19 cellular contexts compared by ENCODE assay signal in the genomic region with DNA sequence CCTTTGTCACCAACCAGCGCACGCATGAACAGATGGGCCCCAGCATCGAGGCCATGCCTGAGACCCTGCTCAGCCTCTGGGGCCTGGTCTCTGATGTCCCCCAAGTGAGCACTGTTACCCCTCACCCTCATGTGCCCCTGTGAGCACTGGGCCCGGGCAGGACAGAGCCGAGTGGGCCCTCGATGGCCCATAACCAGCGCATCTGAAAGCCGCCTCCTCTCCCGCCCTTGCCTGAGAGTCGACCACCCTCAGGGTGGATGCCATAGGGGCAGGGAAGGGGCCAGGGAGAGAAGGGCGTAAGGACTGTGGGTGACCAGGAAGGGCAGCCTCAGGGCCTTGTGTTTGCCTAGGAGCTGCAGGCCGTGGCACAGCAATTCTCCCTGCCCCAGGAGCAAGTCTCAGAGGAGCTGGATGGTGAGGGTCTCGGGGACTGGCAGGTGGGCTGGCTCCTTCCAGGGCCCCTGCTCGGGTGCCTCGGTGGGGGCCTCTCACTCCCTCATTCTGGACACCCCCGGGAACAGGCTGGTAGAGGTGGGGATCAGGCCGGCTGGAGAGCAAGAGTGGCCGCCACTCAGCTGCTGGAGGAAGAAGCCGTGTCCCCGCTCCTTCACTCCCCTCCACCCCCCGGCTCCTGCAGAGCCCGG. TPM values are rescaled to one million over a fixed set of nuclear protein-coding genes. Genes with fewer than 3 reads are reported as not detected.
DNase-seq lines count a peak whose midpoint lies in the region; ATAC-seq and TF ChIP-seq lines count a peak whose summit lies in the region.
"Had no signal": no experiment of that assay in that cellular context is flagged by ENCODE, and none has a peak within 500 bp of the region (broad histone marks: within the 10 kb centered on the region; RNA-seq: fewer than 3 reads in every experiment).

No MANE protein-coding gene starts in this region.

- H2AFZ ChIP-seq in mammary epithelial cell (ENCODE audit: low read depth, low read length) = peak overlapping the region; percentile 75

- ATAC-seq in SK-N-SH treated with all-trans-retinoic acid at 6 μM for 48 hours = no peak
- ATAC-seq: stimulated activated naive CD8-positive, alpha-beta T cell treated with anti-CD3 and anti-CD28 coated beads, Interleukin-15, Interleukin-2, amounts not matched to agents 100 U/mL and 50 U/mL, for 24 hours had no signal

- intact Hi-C loops in mammary epithelial cell (cut with micrococcal nuclease) = no loop called here
- intact Hi-C loops in thyroid gland (cut with DNase I) = no loop called here

- CTCF ChIA-PET in mammary epithelial cell (lab: Charles Lee; ENCODE audit: low non-redundant PET) = no interaction called here

- no peaks in the 10 kb centered on the region for H4K20me1 ChIP-seq in mammary epithelial cell (ENCODE audit: insufficient read depth, low read length)

- TF ChIP-seq POLR2A in thyroid gland (IDR thresholded peaks at IDR 0.05) = no peak

- dilution Hi-C loops in mammary epithelial cell (cut with HindIII; ENCODE audit: low sequenced_read_pairs) = no loop called here

- in situ Hi-C loops in mammary epithelial cell (cut with MboI; ENCODE audit: low sequenced_read_pairs in 2 of 2) = no loop called here

- H3K79me2 ChIP-seq in mammary epithelial cell (ENCODE audit: insufficient read depth, low read length) = peaks cover 48% of the 10 kb centered on the region

- H3K9ac ChIP-seq in mammary epithelial cell (ENCODE audit: insufficient read depth, low read length) (peak overlapping the region; percentile 19), mucosa of rectum (ENCODE audit: low read depth in 1 of 2, low read length in 2 of 2) (peak overlapping the region; percentile 24 to 76)

- no TSS peak for BruUV-seq in mammary epithelial cell (replicated peaks; lab: Mats Ljungman, UMichigan)

- H3K4me1 ChIP-seq in mammary epithelial cell (ENCODE audit: insufficient read depth, low read length) = peaks cover 56% of the 10 kb centered on the region
- peaks cover 27 to 47% of the 10 kb centered on the region in 2 donors for H3K4me1 ChIP-seq in mucosa of rectum (ENCODE audit: control insufficient read depth in 2 of 2, insufficient read depth in 2 of 2, low read length in 2 of 2)
- peaks cover 39 to 44% of the 10 kb centered on the region in 2 donors for H3K4me1 ChIP-seq in thyroid gland
- H3K4me1 ChIP-seq: SJCRH30 had no signal

- WGBS in mammary epithelial cell (ENCODE audit: low coverage, missing lambda C conversion rate) = 90% methylated on average over 8 of the region's 22 CpGs
- WGBS in thyroid gland, 2 donors = 75 to 89% methylated on average over 9 to 12 of the region's 22 CpGs

- peak; percentile 50 for DNase-seq in activated effector memory CD4-positive, alpha-beta T cell treated with anti-CD3 and anti-CD28 coated beads, Interleukin-2, amount 50 U/mL, for 16 hours
- no peak for DNase-seq in activated effector memory CD4-positive, alpha-beta T cell treated with Interleukin-2 at 50 U/mL for 16 hours
- DNase-seq in mammary epithelial cell = no peak
- DNase-seq in thyroid gland = no peak
- DNase-seq in COLO829 (ENCODE audit: low spot score) = no peak
- DNase-seq in NCI-H748 (lab: John Stamatoyannopoulos, UW; ENCODE audit: unreplicated experiment) = no peak
- DNase-seq: 8988T; activated CD4-positive, alpha-beta T cell treated with anti-CD3 and anti-CD28 coated beads, Interleukin-2, amount 10 ng/mL, durations not matched to agents 24 days and 14 days; COR-L47; foreskin fibroblast; naive B cell; NCI-H1417; NCI-H2107; SJCRH30; stimulated activated CD4-positive, alpha-beta T cell treated with anti-CD3 and anti-CD28 coated beads, Interleukin-2, amount 100 ng/mL, for 48 hours; stimulated activated naive CD8-positive, alpha-beta T cell treated with anti-CD3 and anti-CD28 coated beads, Interleukin-15, Interleukin-2, amounts not matched to agents 100 U/mL and 50 U/mL, for 24 hours; trophoblast cell had no signal

- no peaks in the 10 kb centered on the region for H3K27me3 ChIP-seq in mammary epithelial cell (ENCODE audit: insufficient read depth, low read length)
- no peaks in the 10 kb centered on the region for H3K27me3 ChIP-seq in mucosa of rectum (ENCODE audit: control insufficient read depth in 2 of 2, insufficient read depth in 2 of 2, low read length in 2 of 2)
- H3K27me3 ChIP-seq in thyroid gland = no peaks in the 10 kb centered on the region
- H3K27me3 ChIP-seq: SJCRH30 had no signal

- H3K27ac ChIP-seq in mammary epithelial cell (ENCODE audit: insufficient read depth, low read depth, low read length) = peak overlapping the region; percentile 40
- H3K27ac ChIP-seq in mucosa of rectum (ENCODE audit: low read depth in 2 of 2, low read length in 2 of 2) = peak overlapping the region in 1 of 2 donors; percentile 77
- H3K27ac ChIP-seq in thyroid gland = peak overlapping the region in 2 of 3 donors; percentile 77 to 83
- H3K27ac ChIP-seq: SJCRH30 had no signal

- peak overlapping the region; percentile 23 to 62 (median 58) for H3K4me3 ChIP-seq in mammary epithelial cell (replicated peaks in 1 of 3; ENCODE audit: insufficient read depth in 1 of 3, low read depth in 2 of 3, low read length in 3 of 3)
- H3K4me3 ChIP-seq in mucosa of rectum (ENCODE audit: low read length in 2 of 2) = peak overlapping the region; percentile 61 to 65
- no peak overlapping the region for H3K4me3 ChIP-seq in thyroid gland (replicated peaks in 1 of 3)
- H3K4me3 ChIP-seq: SJCRH30 had no signal

- H3K9me3 ChIP-seq in mammary epithelial cell (replicated peaks; ENCODE audit: insufficient read depth, low read length) (no peaks in the 10 kb centered on the region), mucosa of rectum (ENCODE audit: control insufficient read depth in 2 of 2, low read length in 2 of 2) (no peaks in the 10 kb centered on the region), thyroid gland (no peaks in the 10 kb centered on the region)
- H3K9me3 ChIP-seq: SJCRH30 had no signal

- peak overlapping the region; percentile 87 for H3K4me2 ChIP-seq in mammary epithelial cell (ENCODE audit: insufficient read depth, low read depth, low read length)

- no peak for TF ChIP-seq CTCF in mammary epithelial cell (conservative IDR thresholded peaks at IDR 0.05 in 1 of 2, IDR thresholded peaks at IDR 0.05 in 1 of 2; ENCODE audit: extremely low read depth in 1 of 2, insufficient read depth in 1 of 2, low read depth in 1 of 2, low read length in 2 of 2)
- TF ChIP-seq CTCF in thyroid gland (IDR thresholded peaks at IDR 0.05) = no peak

- H3K36me3 ChIP-seq in mammary epithelial cell (ENCODE audit: insufficient read depth, low read length) (peaks cover 8% of the 10 kb centered on the region), mucosa of rectum (ENCODE audit: control insufficient read depth in 2 of 2, insufficient read depth in 2 of 2, low read length in 2 of 2) (peaks cover 3 to 6% of the 10 kb centered on the region in 2 donors), thyroid gland (no peaks in the 10 kb centered on the region)
- H3K36me3 ChIP-seq: SJCRH30 had no signal

TF ChIP-seq in SK-N-SH treated with all-trans-retinoic acid at 6 μM for 48 hours, 23 proteins besides CTCF, POLR2A, EP300 and RAD21:
- TF ChIP-seq ZNF565 (CRISPR knock-in tag; conservative IDR thresholded peaks at IDR 0.05; ENCODE audit: low read depth) = no peak
- no peak for TF ChIP-seq ZC3H10 (CRISPR knock-in tag; IDR thresholded peaks at IDR 0.05)
- no peak for TF ChIP-seq ZFP3 (CRISPR knock-in tag; IDR thresholded peaks at IDR 0.05)
- no peak for TF ChIP-seq BACH2 (CRISPR knock-in tag; IDR thresholded peaks at IDR 0.05; ENCODE audit: borderline replicate concordance)
- TF ChIP-seq ZNF70 (CRISPR knock-in tag; IDR thresholded peaks at IDR 0.05) = no peak
- no peak for TF ChIP-seq SNAI2 (CRISPR knock-in tag; IDR thresholded peaks at IDR 0.05)
- TF ChIP-seq RARB (CRISPR knock-in tag; IDR thresholded peaks at IDR 0.05) = no peak
- no peak for TF ChIP-seq ESRRG (CRISPR knock-in tag; IDR thresholded peaks at IDR 0.05)

RNA-seq across cellular contexts. Expression of gene PROM2, which starts 2.1 kb away (rescaled TPM):
- total RNA-seq in mammary epithelial cell = 10 to 100 TPM; 27.3 to 73.5 TPM
- 48.8 TPM for polyA plus RNA-seq in mammary epithelial cell
- 88.2 TPM for polyA minus RNA-seq in mammary epithelial cell
- 10 to 100 TPM; 16.7 to 24.3 (median 22.0) TPM for total RNA-seq in thyroid gland

RNA-seq across cellular contexts. Expression of gene KCNIP3, which starts 20.8 kb away (rescaled TPM):
- total RNA-seq in mammary epithelial cell (10 to 100 TPM in 1 of 2 donors, 1 to 10 TPM in 1; 4.8 to 14.8 TPM), thyroid gland (10 to 100 TPM; 37.1 to 66.5 (median 51.1) TPM)
- 5.4 TPM for polyA plus RNA-seq in mammary epithelial cell
- 3.7 TPM for polyA minus RNA-seq in mammary epithelial cell
- total RNA-seq: activated CD4-positive, alpha-beta T cell treated with anti-CD3 and anti-CD28 coated beads, Interleukin-2, amount 10 ng/mL, durations not matched to agents 24 days and 14 days; SJCRH30 had no signal

Comparison
In these comparisons a context has a peak if more than half of its experiments do, and no peak if none do; other contexts are left out.
1. H3K4me3 ChIP-seq: peak in mammary epithelial cell (3 of 3) and mucosa of rectum (2 of 2); none in thyroid gland (0 of 3).